Comparison of ENCODE assay signal across 10 cellular contexts in the genomic region with DNA sequence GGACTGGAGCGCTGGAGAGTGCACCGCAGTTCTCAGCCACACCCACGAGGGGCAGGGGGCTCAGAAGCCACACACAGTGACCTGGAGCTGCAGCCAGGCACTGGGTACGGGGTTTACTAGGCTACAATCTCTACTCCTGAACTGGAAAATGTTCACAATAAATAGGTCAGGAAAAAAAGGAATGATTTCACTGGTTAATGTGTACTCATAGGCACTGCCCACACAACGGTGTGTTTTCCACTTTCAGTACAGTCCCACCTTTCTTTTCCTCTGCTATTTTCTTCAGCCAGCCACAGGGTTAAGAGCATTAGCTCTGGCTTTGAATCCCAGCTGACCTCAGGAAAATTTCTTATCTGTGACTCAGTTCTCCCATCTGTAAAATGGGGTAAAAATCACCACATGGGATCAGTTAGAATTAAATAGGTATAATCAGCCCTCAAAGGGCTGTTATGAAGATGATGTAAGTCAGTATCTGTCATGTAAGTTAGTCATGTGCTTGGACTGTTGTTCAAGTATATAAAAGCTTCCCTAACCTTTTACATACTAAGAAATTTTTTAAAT. TPM values are rescaled to one million over a fixed set of nuclear protein-coding genes. Genes with fewer than 3 reads are reported as not detected.
DNase-seq lines count a peak whose midpoint lies in the region; TF ChIP-seq lines count a peak whose summit lies in the region.
"Had no signal": no experiment of that assay in that cellular context is flagged by ENCODE, and none has a peak within 500 bp of the region (broad histone marks: within the 10 kb centered on the region; RNA-seq: fewer than 3 reads in every experiment).

No MANE protein-coding gene starts in this region.

- no peak overlapping the region for H3K4me3 Mint-ChIP-seq in activated CD4-positive, alpha-beta T cell treated with anti-CD3 and anti-CD28 coated beads, Interleukin-2, amount 10 ng/mL, durations not matched to agents 7 days and 5 days

- WGBS in SK-N-SH (ENCODE audit: low lambda C conversion rate) = 68% methylated on average over 5 of the region's 5 CpGs

- no peaks in the 10 kb centered on the region for H3K9me2 ChIP-seq in SK-N-SH

- TF ChIP-seq EP300 in SK-N-SH (IDR thresholded peaks at IDR 0.05; ENCODE audit: borderline replicate concordance in 1 of 2, low read depth in 1 of 2, low read length in 1 of 2) = no peak

- H3K9me3 ChIP-seq in SK-N-SH (no peaks in the 10 kb centered on the region), fibroblast of lung (ENCODE audit: control insufficient read depth, insufficient read depth, low read depth, low read length) (no peaks in the 10 kb centered on the region), skeletal muscle satellite cell (replicated peaks; ENCODE audit: low read length) (no peaks in the 10 kb centered on the region)

- peaks cover 34% of the 10 kb centered on the region for H3F3A ChIP-seq in SK-N-SH (replicated peaks; ENCODE audit: insufficient read depth)

- POLR2A ChIA-PET in SK-N-SH (lab: Yijun Ruan, JAX) = no interaction called here
- POLR2A ChIA-PET in activated CD4-positive, alpha-beta T cell treated with anti-CD3 and anti-CD28 coated beads, Interleukin-2, amount 10 ng/mL, durations not matched to agents 7 days and 5 days (lab: Charles Lee) = no interaction called here

- H2AFZ ChIP-seq in SK-N-SH (ENCODE audit: low read depth) = no peak overlapping the region
- H2AFZ ChIP-seq in fibroblast of lung (ENCODE audit: low read length) = no peak overlapping the region

- H3K36me3 ChIP-seq in SK-N-SH (replicated peaks in 1 of 2; ENCODE audit: control insufficient read depth in 1 of 2, insufficient read depth in 2 of 2, low read length in 1 of 2) (peaks cover 3 to 23% of the 10 kb centered on the region in 2 experiments), fibroblast of lung (ENCODE audit: control insufficient read depth, insufficient read depth, low read length) (peaks cover 14% of the 10 kb centered on the region), skeletal muscle satellite cell (ENCODE audit: insufficient read depth, low read length) (peaks cover 27% of the 10 kb centered on the region)

- no peak for TF ChIP-seq RAD21 in SK-N-SH (IDR thresholded peaks at IDR 0.05; ENCODE audit: low read length)

- H3K27ac ChIP-seq in SK-N-SH (ENCODE audit: low read depth in 2 of 2, low read length in 1 of 2) = peak overlapping the region; percentile 96 to 98
- peak overlapping the region; percentile 94 for H3K27ac ChIP-seq in fibroblast of lung (ENCODE audit: insufficient read depth, low read length)

- peaks cover 25 to 37% of the 10 kb centered on the region in 2 experiments for H3K4me1 ChIP-seq in SK-N-SH (ENCODE audit: control insufficient read depth in 1 of 2, insufficient read depth in 2 of 2, low read depth in 1 of 2, low read length in 1 of 2)
- peaks cover 14% of the 10 kb centered on the region for H3K4me1 ChIP-seq in fibroblast of lung (ENCODE audit: control insufficient read depth, extremely low read depth, insufficient read depth, low read length)
- H3K4me1 ChIP-seq in skeletal muscle satellite cell (ENCODE audit: control insufficient read depth, insufficient read depth, low read length) = peaks cover 25% of the 10 kb centered on the region

- CTCF ChIA-PET in SK-N-SH (lab: Yijun Ruan, JAX) = interaction anchor here (0.6 to 1.5 kb wide), 5 partner anchors 12 to 312 kb away, joined by 3 to 5 read pairs (median 3); no protein-coding TSS in a partner anchor
- CTCF ChIA-PET in activated CD4-positive, alpha-beta T cell treated with anti-CD3 and anti-CD28 coated beads, Interleukin-2, amount 10 ng/mL, durations not matched to agents 7 days and 5 days (lab: Charles Lee) = interaction anchor here (0.6 kb wide), 2 partner anchors 14 to 68 kb away, joined by 3 read pairs; no protein-coding TSS in a partner anchor

- H3K4me2 ChIP-seq in SK-N-SH (peak overlapping the region; percentile 80), fibroblast of lung (ENCODE audit: extremely low read depth, insufficient read depth, low read length) (peak overlapping the region; percentile 30), skeletal muscle satellite cell (ENCODE audit: low read length) (peak overlapping the region; percentile 26)

- peak; percentile 50 for DNase-seq in GM03348 (ENCODE audit: low spot score)
- DNase-seq in SK-N-SH = peak; percentile 36
- peak; percentile 63 to 78 for DNase-seq in fibroblast of lung (ENCODE audit: low read depth in 2 of 2)
- no peak for DNase-seq in AG20443 (ENCODE audit: low spot score)
- DNase-seq in DMS 273 (lab: John Stamatoyannopoulos, UW; ENCODE audit: unreplicated experiment) = no peak
- no peak for DNase-seq in activated CD4-positive, alpha-beta T cell treated with anti-CD3 and anti-CD28 coated beads, Interleukin-2, amount 10 ng/mL, durations not matched to agents 7 days and 5 days
- DNase-seq in stimulated activated CD4-positive, alpha-beta T cell treated with anti-CD3 and anti-CD28 coated beads, Interleukin-1b, Interleukin-23, amount 100 ng/mL, for 48 hours = no peak
- DNase-seq: NCI-H1105 treated with DMSO at 0.1 percent for 48 hours, SHP77 treated with DMSO at 0.1 percent for 48 hours had no signal

- no peaks in the 10 kb centered on the region for H3K27me3 Mint-ChIP-seq in activated CD4-positive, alpha-beta T cell treated with anti-CD3 and anti-CD28 coated beads, Interleukin-2, amount 10 ng/mL, durations not matched to agents 7 days and 5 days

- H3K4me3 ChIP-seq in SK-N-SH (ENCODE audit: low read depth in 2 of 2, low read length in 1 of 2) (peak overlapping the region in 1 of 2 experiments; percentile 30; a peak in 1 of 4 replicates), fibroblast of lung (replicated peaks in 1 of 4; ENCODE audit: control extremely low read depth in 1 of 4, insufficient read depth in 1 of 4, low read depth in 3 of 4, low read length in 4 of 4) (no peak overlapping the region), skeletal muscle satellite cell (ENCODE audit: low read length) (no peak overlapping the region)

- H3K9ac ChIP-seq in SK-N-SH (peak overlapping the region; percentile 46; the same call in 1 of the 2 replicates), fibroblast of lung (ENCODE audit: insufficient read depth, low read length) (no peak overlapping the region), skeletal muscle satellite cell (ENCODE audit: low read depth, low read length) (peak overlapping the region; percentile 27)

- H3K27me3 ChIP-seq in SK-N-SH (ENCODE audit: insufficient read depth) (no peaks in the 10 kb centered on the region), fibroblast of lung (ENCODE audit: control insufficient read depth, insufficient read depth, low read length) (no peaks in the 10 kb centered on the region), skeletal muscle satellite cell (ENCODE audit: control insufficient read depth, insufficient read depth, low read length) (no peaks in the 10 kb centered on the region)

- H4K20me1 ChIP-seq in SK-N-SH (ENCODE audit: insufficient read depth) (peaks cover 11% of the 10 kb centered on the region), fibroblast of lung (ENCODE audit: control insufficient read depth, extremely low read depth, insufficient read depth, low read length) (no peaks in the 10 kb centered on the region)

- H3K79me2 ChIP-seq in SK-N-SH (ENCODE audit: insufficient read depth) (peaks cover 67% of the 10 kb centered on the region), fibroblast of lung (ENCODE audit: control insufficient read depth, insufficient read depth, low read length) (peaks cover 21% of the 10 kb centered on the region)

- TF ChIP-seq CTCF in SK-N-SH (IDR thresholded peaks at IDR 0.05) (no peak), fibroblast of lung (conservative IDR thresholded peaks at IDR 0.05 in 1 of 2, IDR thresholded peaks at IDR 0.05 in 1 of 2; ENCODE audit: low read depth in 1 of 2, low read length in 2 of 2) (no peak)

- H3K27ac Mint-ChIP-seq in activated CD4-positive, alpha-beta T cell treated with anti-CD3 and anti-CD28 coated beads, Interleukin-2, amount 10 ng/mL, durations not matched to agents 7 days and 5 days = no peak overlapping the region

- H3K36me3 Mint-ChIP-seq in activated CD4-positive, alpha-beta T cell treated with anti-CD3 and anti-CD28 coated beads, Interleukin-2, amount 10 ng/mL, durations not matched to agents 7 days and 5 days (ENCODE audit: low read depth) = no peaks in the 10 kb centered on the region

- H3K4me1 Mint-ChIP-seq in activated CD4-positive, alpha-beta T cell treated with anti-CD3 and anti-CD28 coated beads, Interleukin-2, amount 10 ng/mL, durations not matched to agents 7 days and 5 days = peaks cover 13% of the 10 kb centered on the region

- H3K9me3 Mint-ChIP-seq in activated CD4-positive, alpha-beta T cell treated with anti-CD3 and anti-CD28 coated beads, Interleukin-2, amount 10 ng/mL, durations not matched to agents 7 days and 5 days = no peaks in the 10 kb centered on the region

TF ChIP-seq in SK-N-SH, 30 proteins besides CTCF, POLR2A, EP300 and RAD21:
- TF ChIP-seq RFX5 (IDR thresholded peaks at IDR 0.05; ENCODE audit: low read length) (no peak), RCOR1 (IDR thresholded peaks at IDR 0.05; ENCODE audit: low read length) (0 out of 2 replicates have a peak, but pooled peaks have one; percentile 30), MEF2A (IDR thresholded peaks at IDR 0.05; ENCODE audit: borderline replicate concordance, low read depth) (no peak)

RNA-seq across cellular contexts. Expression of gene ZCCHC14, which starts 35.7 kb away (rescaled TPM):
- polyA plus RNA-seq in SK-N-SH (2012; rRNA removed) = 5.6 and 5.7 TPM in 2 replicates
- polyA plus RNA-seq in SK-N-SH (2012; cell fraction: cytosol; rRNA removed) = 5.4 and 5.9 TPM in 2 replicates
- polyA plus RNA-seq in SK-N-SH (2012; cell fraction: nucleus; rRNA removed) = 22.8 and 27.5 TPM in 2 replicates
- total RNA-seq in fibroblast of lung = 15.4 and 16.3 TPM in 2 replicates
- 6.4 and 8.6 TPM in 2 replicates for polyA plus RNA-seq in fibroblast of lung
- 12.6 and 13.5 TPM in 2 replicates for polyA plus RNA-seq in fibroblast of lung (2012)
- polyA minus RNA-seq in fibroblast of lung (ENCODE audit: low replicate concordance) = 19.5 and 24.6 TPM in 2 replicates
- 5.7 and 12.2 TPM in 2 replicates for total RNA-seq in skeletal muscle satellite cell (2012; rRNA removed)
- 1 to 10 TPM; 7.6 to 7.9 TPM for total RNA-seq in activated CD4-positive, alpha-beta T cell treated with anti-CD3 and anti-CD28 coated beads, Interleukin-2, amount 10 ng/mL, durations not matched to agents 7 days and 5 days

Comparison
In these comparisons a context has a peak if more than half of its experiments do, and no peak if none do; other contexts are left out.
1. DNase-seq: peak in GM03348 (single experiment), SK-N-SH (single experiment) and fibroblast of lung (2 of 2); none in AG20443 (single experiment), DMS 273 (single experiment), activated CD4-positive, alpha-beta T cell treated with anti-CD3 and anti-CD28 coated beads, Interleukin-2, amount 10 ng/mL, durations not matched to agents 7 days and 5 days (single experiment) and stimulated activated CD4-positive, alpha-beta T cell treated with anti-CD3 and anti-CD28 coated beads, Interleukin-1b, Interleukin-23, amount 100 ng/mL, for 48 hours (single experiment).
2. H3K4me2 ChIP-seq: peak in every context shown above with its lines; median percentile 80 in SK-N-SH; 30 in fibroblast of lung; 26 in skeletal muscle satellite cell.